Comparison of ENCODE assay signal across 12 cellular contexts in the genomic region with DNA sequence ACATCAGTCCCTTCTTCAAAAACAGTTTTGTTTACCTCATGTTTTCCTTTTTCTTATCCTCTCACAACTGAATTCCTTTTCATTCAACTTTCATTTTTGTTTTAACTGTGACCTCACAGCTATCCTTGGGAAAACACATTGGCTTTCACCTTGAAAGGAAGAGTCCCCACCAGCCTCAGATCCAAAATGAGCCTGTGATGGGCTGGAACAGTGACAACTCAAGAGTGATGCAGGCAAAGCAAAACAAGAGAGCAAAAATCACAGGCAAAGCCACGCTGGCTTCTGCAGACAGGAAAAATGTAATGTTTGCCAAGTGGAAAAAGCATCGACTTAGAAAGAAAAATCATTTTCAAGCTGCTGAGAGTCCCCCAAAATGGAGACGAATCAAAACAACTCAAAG. TPM values are rescaled to one million over a fixed set of nuclear protein-coding genes. Genes with fewer than 3 reads are reported as not detected.
A peak's percentile ranks its signal among the peaks of the same experiment; 100 is the strongest.
DNase-seq lines count a peak whose midpoint lies in the region; ATAC-seq, FAIRE-seq and TF ChIP-seq lines count a peak whose summit lies in the region.
"Had no signal": no experiment of that assay in that cellular context is flagged by ENCODE, and none has a peak within 500 bp of the region (broad histone marks: within the 10 kb centered on the region; RNA-seq: fewer than 3 reads in every experiment).

No MANE protein-coding gene starts in this region.

- H3K27me3 ChIP-seq in adrenal gland (no peaks in the 10 kb centered on the region), rectal smooth muscle tissue (ENCODE audit: control insufficient read depth, insufficient read depth, low read length) (no peaks in the 10 kb centered on the region)
- H3K27me3 ChIP-seq in CD4-positive, alpha-beta T cell (ENCODE audit: control insufficient read depth, insufficient read depth, low read length): no peaks in the 10 kb centered on the region
- H3K27me3 ChIP-seq: BE2C had no signal

- TF ChIP-seq CTCF in A549 (IDR thresholded peaks at IDR 0.05) (no peak), adrenal gland (IDR thresholded peaks at IDR 0.05) (no peak)
- no peak for TF ChIP-seq CTCF in CD4-positive, alpha-beta T cell (IDR thresholded peaks at IDR 0.05)

- no peak for TF ChIP-seq RAD21 in A549 (conservative IDR thresholded peaks at IDR 0.05 in 1 of 2, IDR thresholded peaks at IDR 0.05 in 1 of 2)

- H3K9me3 Mint-ChIP-seq in CD4-positive, alpha-beta T cell: no peaks in the 10 kb centered on the region
- H3K9me3 Mint-ChIP-seq: activated CD4-positive, alpha-beta memory T cell treated with anti-CD3 and anti-CD28 coated beads, Interleukin-2, amount 10 ng/mL, durations not matched to agents 7 days and 5 days had no signal

- H3K27ac ChIP-seq in A549 (0 out of 6 replicates have a peak overlapping the region, but pooled peaks of 1 of the 2 experiments have one; percentile 43), adrenal gland (peak overlapping the region; percentile 61 to 89 (median 65)), rectal smooth muscle tissue (ENCODE audit: low read depth, low read length) (peak overlapping the region; percentile 81)
- no peak overlapping the region for H3K27ac ChIP-seq in CD4-positive, alpha-beta T cell (ENCODE audit: low read depth, low read length)

- no peak overlapping the region for H3K4me3 ChIP-seq in A549
- H3K4me3 ChIP-seq in adrenal gland: peak overlapping the region in 1 of 4 donors; percentile 27
- peak overlapping the region; percentile 43 for H3K4me3 ChIP-seq in rectal smooth muscle tissue (ENCODE audit: low read length)
- H3K4me3 ChIP-seq: lung had no signal

- peaks cover 35% of the 10 kb centered on the region for H3K36me3 Mint-ChIP-seq in CD4-positive, alpha-beta T cell (ENCODE audit: low read depth)

- peaks cover 38% of the 10 kb centered on the region for H3K4me1 ChIP-seq in A549
- H3K4me1 ChIP-seq in adrenal gland (replicated peaks in 1 of 2): peaks cover 26 to 51% of the 10 kb centered on the region in 2 donors
- H3K4me1 ChIP-seq in rectal smooth muscle tissue (ENCODE audit: control insufficient read depth, insufficient read depth, low read length): peaks cover 12% of the 10 kb centered on the region
- H3K4me1 ChIP-seq: BE2C had no signal

- 65% methylated on average over 3 of the region's 3 CpGs for WGBS in A549 (ENCODE audit: missing lambda C conversion rate)
- WGBS in adrenal gland, 4 donors: 12 to 18% (median 15%) methylated on average over 3 of the region's 3 CpGs

- H3K9ac ChIP-seq in rectal smooth muscle tissue (ENCODE audit: low read length): peak overlapping the region; percentile 10

- 0 out of 3 replicates have a peak overlapping the region, but pooled peaks have one; percentile 3 for H3K4me2 ChIP-seq in A549

- ATAC-seq in A549 (no peak), HG02798 (IDR thresholded peaks at IDR 0.05; ENCODE audit: poor library complexity, unreplicated experiment) (no peak)
- ATAC-seq in CD4-positive, alpha-beta T cell (ENCODE audit: poor library complexity): no peak

- POLR2A ChIA-PET in A549 (lab: Yijun Ruan, JAX): no interaction called here
- POLR2A ChIA-PET in CD4-positive, alpha-beta T cell (lab: Charles Lee): no interaction called here

- H3K27ac Mint-ChIP-seq in CD4-positive, alpha-beta T cell: no peak overlapping the region
- H3K27ac Mint-ChIP-seq: activated CD4-positive, alpha-beta memory T cell treated with anti-CD3 and anti-CD28 coated beads, Interleukin-2, amount 10 ng/mL, durations not matched to agents 7 days and 5 days had no signal

- no peaks in the 10 kb centered on the region for H3K27me3 Mint-ChIP-seq in CD4-positive, alpha-beta T cell
- H3K27me3 Mint-ChIP-seq: activated CD4-positive, alpha-beta memory T cell treated with anti-CD3 and anti-CD28 coated beads, Interleukin-2, amount 10 ng/mL, durations not matched to agents 7 days and 5 days had no signal

- intact Hi-C loops in adrenal gland (cut with DNase I): no loop called here
- intact Hi-C loops in CD4-positive, alpha-beta T cell (cut with DNase I, micrococcal nuclease): no loop called here

- FAIRE-seq in A549 (lab: Jason Lieb, UNC): no peak

- H3K36me3 ChIP-seq in adrenal gland (replicated peaks in 1 of 2): no peaks in the 10 kb centered on the region
- peaks cover under 1% of the 10 kb centered on the region for H3K36me3 ChIP-seq in rectal smooth muscle tissue (ENCODE audit: control insufficient read depth, insufficient read depth, low read length)
- H3K36me3 ChIP-seq: BE2C had no signal

- TF ChIP-seq EP300 in A549 (IDR thresholded peaks at IDR 0.05): no peak

- no peak for DNase-seq in A549 (ENCODE audit: low read depth in 1 of 2, low spot score in 1 of 2)
- peak; percentile 41 to 74 (median 57) for DNase-seq in adrenal gland
- DNase-seq in globus pallidus (ENCODE audit: low spot score): peak; percentile 40
- DNase-seq in CD4-positive, alpha-beta T cell: no peak
- no peak for DNase-seq in HUDEP-2 (lab: John Stamatoyannopoulos, UW; ENCODE audit: unreplicated experiment in 76 of 76)
- no peak for DNase-seq in SW 1271 (lab: John Stamatoyannopoulos, UW)
- DNase-seq: activated CD4-positive, alpha-beta memory T cell treated with anti-CD3 and anti-CD28 coated beads, Interleukin-2, amount 10 ng/mL, durations not matched to agents 7 days and 5 days; BE2C; H7 had no signal

- no peaks in the 10 kb centered on the region for H3K4me1 Mint-ChIP-seq in CD4-positive, alpha-beta T cell (ENCODE audit: low read depth)
- H3K4me1 Mint-ChIP-seq: activated CD4-positive, alpha-beta memory T cell treated with anti-CD3 and anti-CD28 coated beads, Interleukin-2, amount 10 ng/mL, durations not matched to agents 7 days and 5 days had no signal

- H3K4me3 Mint-ChIP-seq in CD4-positive, alpha-beta T cell: no peak overlapping the region
- H3K4me3 Mint-ChIP-seq: activated CD4-positive, alpha-beta memory T cell treated with anti-CD3 and anti-CD28 coated beads, Interleukin-2, amount 10 ng/mL, durations not matched to agents 7 days and 5 days had no signal

- H3K9me3 ChIP-seq in A549 (no peaks in the 10 kb centered on the region; the same call in 2 of the 3 replicates), adrenal gland (replicated peaks in 1 of 3) (no peaks in the 10 kb centered on the region)
- H3K9me3 ChIP-seq in CD4-positive, alpha-beta T cell (ENCODE audit: control insufficient read depth, low read length): no peaks in the 10 kb centered on the region
- H3K9me3 ChIP-seq: BE2C had no signal

- CTCF ChIA-PET in A549 (lab: Yijun Ruan, JAX): interaction anchor here (1.1 to 1.3 kb wide), 2 partner anchors 20 to 168 kb away, joined by 3 to 5 read pairs; no protein-coding TSS in a partner anchor
- CTCF ChIA-PET in CD4-positive, alpha-beta T cell (lab: Charles Lee): no interaction called here

- TF ChIP-seq POLR2A in A549 (IDR thresholded peaks at IDR 0.05; ENCODE audit: low read length) (no peak), adrenal gland (IDR thresholded peaks at IDR 0.05) (no peak)

TF ChIP-seq in A549, 52 proteins besides CTCF, POLR2A, EP300 and RAD21:
- TF ChIP-seq ZSCAN20 (CRISPR knock-in tag; IDR thresholded peaks at IDR 0.05): no peak
- TF ChIP-seq HOXB13 (CRISPR knock-in tag; IDR thresholded peaks at IDR 0.05; ENCODE audit: low read depth): no peak
- TF ChIP-seq FOXS1 (CRISPR knock-in tag; IDR thresholded peaks at IDR 0.05): no peak
- TF ChIP-seq, protein P1, sequence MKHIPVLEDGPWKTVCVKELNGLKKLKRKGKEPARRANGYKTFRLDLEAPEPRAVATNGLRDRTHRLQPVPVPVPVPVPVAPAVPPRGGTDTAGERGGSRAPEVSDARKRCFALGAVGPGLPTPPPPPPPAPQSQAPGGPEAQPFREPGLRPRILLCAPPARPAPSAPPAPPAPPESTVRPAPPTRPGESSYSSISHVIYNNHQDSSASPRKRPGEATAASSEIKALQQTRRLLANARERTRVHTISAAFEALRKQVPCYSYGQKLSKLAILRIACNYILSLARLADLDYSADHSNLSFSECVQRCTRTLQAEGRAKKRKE (CRISPR knock-in tag; IDR thresholded peaks at IDR 0.05; ENCODE audit: low read depth): no peak
TF ChIP-seq in A549: peak in this region for 0.

RNA-seq across cellular contexts. Expression of a gene that starts 51.0 kb away (rescaled TPM):
- polyA plus RNA-seq in A549 (2011; rRNA removed): 5.0 and 5.3 TPM in 2 replicates
- polyA plus RNA-seq in A549 (2012; cell fraction: cytosol; rRNA removed): 4.5 and 5.1 TPM in 2 replicates
- polyA plus RNA-seq in A549 (2012; cell fraction: nucleus; rRNA removed): 0.78 and 1.2 TPM in 2 replicates
- 5.4 to 7.1 TPM (median 5.7 TPM) in 3 replicates for polyA plus RNA-seq in A549 (2017; fragmentation: RNase III; extraction: RNeasy Plus Mini Kit Qiagen cat#74134 plus additional on column Dnase treatment)
- polyA minus RNA-seq in A549 (2011; rRNA and poly(A)+ RNA removed): 7.3 and 12.6 TPM in 2 replicates
- total RNA-seq in adrenal gland: 10 to 100 TPM in 5 of 8 donors, 1 to 10 TPM in 3; 2.2 to 24.3 (median 14.3) TPM
- polyA plus RNA-seq in adrenal gland: 10 to 100 TPM in 1 of 3 donors, 1 to 10 TPM in 2; 1.5 to 29.9 (median 3.0) TPM
- total RNA-seq in CD4-positive, alpha-beta T cell: under 1 TPM; 0.08 to 0.52 TPM

Comparison
In these comparisons a context has a peak if more than half of its experiments do, and no peak if none do; other contexts are left out.
1. DNase-seq: peak in adrenal gland (7 of 7) and globus pallidus (single experiment); none in A549 (0 of 2), CD4-positive, alpha-beta T cell (0 of 10), HUDEP-2 (0 of 76) and SW 1271 (0 of 2).